ENCODE assay signal across 12 cellular contexts in the genomic region with DNA sequence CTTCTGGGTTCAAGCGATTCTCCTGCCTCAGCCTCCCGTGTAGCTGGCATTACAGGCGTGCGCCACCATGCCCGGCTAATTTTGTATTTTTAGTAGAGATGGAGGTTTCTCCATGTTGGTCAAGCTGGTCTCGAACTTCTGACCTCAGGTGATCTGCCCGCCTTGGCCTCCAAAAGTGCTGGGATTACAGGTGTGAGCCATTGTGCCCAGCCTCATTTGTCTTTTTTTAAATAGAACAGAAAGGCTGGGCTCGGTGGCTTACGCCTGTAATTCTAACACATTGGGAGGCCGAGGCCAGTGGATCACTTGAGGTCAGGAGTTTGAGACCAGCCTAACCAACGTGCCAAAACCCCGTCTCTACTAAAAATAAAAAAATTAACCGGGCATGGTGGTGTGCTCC. TPM values are rescaled to one million over a fixed set of nuclear protein-coding genes. Genes with fewer than 3 reads are reported as not detected.
"Had no signal": no experiment of that assay in that cellular context is flagged by ENCODE, and none has a peak within 500 bp of the region (broad histone marks: within the 10 kb centered on the region; RNA-seq: fewer than 3 reads in every experiment).

No MANE protein-coding gene starts in this region.

RNA-seq across cellular contexts. Expression of a gene that starts 5.7 kb away (rescaled TPM):
- total RNA-seq: activated CD8-positive, alpha-beta T cell treated with anti-CD3 and anti-CD28 coated beads, Interleukin-2, amount 10 ng/mL, durations not matched to agents 7 days and 5 days; cardiac septum; epithelial cell of proximal tubule; gastroesophageal sphincter; kidney epithelial cell; left ventricle myocardium superior; omental fat pad; pulmonary artery endothelial cell; sciatic nerve; suprapubic skin; T-helper 2 cell treated with Interferon-gamma antibody and Interleukin-4, amounts not matched to agents 100 ng/mL and 5 ng/mL, for 36 hours; upper lobe of right lung had no signal
